Comparison of ENCODE assay signal across 6 cellular contexts in the genomic region with DNA sequence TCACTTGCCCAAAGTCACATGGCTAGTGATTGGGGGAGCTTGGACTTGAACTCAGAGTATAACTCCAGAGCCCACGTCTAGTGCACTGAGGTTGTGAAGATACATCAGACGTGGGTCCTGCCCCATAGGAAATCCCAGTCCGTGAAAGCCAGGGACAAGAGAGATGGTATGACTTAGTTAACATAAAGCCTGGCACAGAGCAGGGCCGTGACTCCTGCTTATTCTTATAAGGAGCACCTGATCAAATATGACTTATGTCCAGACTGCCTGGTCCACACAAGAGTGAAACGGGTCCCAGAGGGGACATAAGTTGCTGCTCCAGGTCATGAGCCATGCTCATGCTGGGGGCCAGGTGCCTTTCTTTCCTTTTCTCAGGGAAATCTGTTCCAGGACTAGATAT.
"Had no signal": no experiment of that assay in that cellular context is flagged by ENCODE, and none has a peak within 500 bp of the region (broad histone marks: within the 10 kb centered on the region; RNA-seq: fewer than 3 reads in every experiment).

No MANE protein-coding gene starts in this region.

- H3K4me3 ChIP-seq: GM23338 had no signal

- FAIRE-seq: H1, H54, HTR-8/SVneo had no signal

- DNase-seq: H9, HCEC 1CT had no signal

- ATAC-seq: GM23338 had no signal

- H3K4me2 ChIP-seq: GM23338 had no signal

- H2AFZ ChIP-seq: GM23338 had no signal
